Comparison of ENCODE assay signal across 18 cellular contexts in the genomic region with DNA sequence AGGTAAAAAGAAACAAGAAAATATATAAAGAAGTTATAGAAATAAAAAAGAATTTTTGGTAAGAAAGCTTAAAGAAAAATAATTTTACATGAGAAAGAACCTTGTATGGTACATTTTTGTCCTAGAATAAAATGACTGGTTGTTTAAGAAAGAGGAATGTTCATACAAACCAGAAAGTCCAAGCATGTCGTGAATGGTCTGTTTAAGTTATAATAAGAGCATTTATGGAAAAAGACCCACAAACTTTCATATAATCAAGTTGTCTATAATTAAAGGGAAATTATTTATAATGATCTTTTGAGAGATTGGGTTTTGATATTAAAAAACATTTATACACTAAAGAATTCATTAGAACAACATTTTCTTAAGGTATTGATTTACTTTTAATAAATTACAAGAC. TPM values are rescaled to one million over a fixed set of nuclear protein-coding genes. Genes with fewer than 3 reads are reported as not detected.
DNase-seq lines count a peak whose midpoint lies in the region; TF ChIP-seq lines count a peak whose summit lies in the region.
"Had no signal": no experiment of that assay in that cellular context is flagged by ENCODE, and none has a peak within 500 bp of the region (broad histone marks: within the 10 kb centered on the region; RNA-seq: fewer than 3 reads in every experiment).

No MANE protein-coding gene starts in this region.

- peaks cover 15% of the 10 kb centered on the region for H3K27me3 Mint-ChIP-seq in MCF 10A (ENCODE audit: insufficient read depth, unreplicated experiment)
- peaks cover 16% of the 10 kb centered on the region for H3K27me3 Mint-ChIP-seq in activated CD4-positive, alpha-beta memory T cell treated with anti-CD3 and anti-CD28 coated beads, Interleukin-2, amount 10 ng/mL, durations not matched to agents 7 days and 5 days
- H3K27me3 Mint-ChIP-seq in chondrocyte (ENCODE audit: low read depth) = peaks cover 11% of the 10 kb centered on the region

- H3K9me2 ChIP-seq in OCI-LY7 (ENCODE audit: insufficient read depth, low read length) = no peaks in the 10 kb centered on the region

- no peak overlapping the region for H2AFZ ChIP-seq in OCI-LY7 (ENCODE audit: low read length)
- no peak overlapping the region for H2AFZ ChIP-seq in osteoblast (ENCODE audit: low read length)
- H2AFZ ChIP-seq: hepatocyte had no signal

- peaks cover 13% of the 10 kb centered on the region for H3K9me3 Mint-ChIP-seq in MCF 10A (ENCODE audit: unreplicated experiment)
- peaks cover 9% of the 10 kb centered on the region for H3K9me3 Mint-ChIP-seq in activated CD4-positive, alpha-beta memory T cell treated with anti-CD3 and anti-CD28 coated beads, Interleukin-2, amount 10 ng/mL, durations not matched to agents 7 days and 5 days
- H3K9me3 Mint-ChIP-seq in chondrocyte (ENCODE audit: low read depth) = peaks cover 11% of the 10 kb centered on the region

- H3K9me3 ChIP-seq in breast epithelium (peaks cover 0 to 13% of the 10 kb centered on the region in 2 donors), OCI-LY7 (ENCODE audit: low read length) (peaks cover 14% of the 10 kb centered on the region), osteoblast (ENCODE audit: low read depth, low read length) (no peaks in the 10 kb centered on the region)

- no peak overlapping the region for H3K27ac ChIP-seq in breast epithelium
- no peak overlapping the region for H3K27ac ChIP-seq in OCI-LY7 (ENCODE audit: low read depth, low read length, poor library complexity, severe bottlenecking)
- no peak overlapping the region for H3K27ac ChIP-seq in osteoblast (ENCODE audit: low read depth, low read length)
- H3K27ac ChIP-seq: hepatocyte had no signal

- H3K4me1 Mint-ChIP-seq in MCF 10A (ENCODE audit: insufficient read depth, unreplicated experiment) = no peaks in the 10 kb centered on the region
- no peaks in the 10 kb centered on the region for H3K4me1 Mint-ChIP-seq in activated CD4-positive, alpha-beta memory T cell treated with anti-CD3 and anti-CD28 coated beads, Interleukin-2, amount 10 ng/mL, durations not matched to agents 7 days and 5 days
- no peaks in the 10 kb centered on the region for H3K4me1 Mint-ChIP-seq in chondrocyte (ENCODE audit: low read depth)
- H3K4me1 Mint-ChIP-seq: T-helper 17 cell, WTC11 had no signal

- H3K4me3 Mint-ChIP-seq in MCF 10A (ENCODE audit: unreplicated experiment) (no peak overlapping the region), chondrocyte (ENCODE audit: unreplicated experiment) (no peak overlapping the region)
- no peak overlapping the region for H3K4me3 Mint-ChIP-seq in activated CD4-positive, alpha-beta memory T cell treated with anti-CD3 and anti-CD28 coated beads, Interleukin-2, amount 10 ng/mL, durations not matched to agents 7 days and 5 days
- H3K4me3 Mint-ChIP-seq: T-helper 17 cell, WTC11 had no signal

- H3K36me3 Mint-ChIP-seq in MCF 10A (ENCODE audit: insufficient read depth, unreplicated experiment) (no peaks in the 10 kb centered on the region), chondrocyte (ENCODE audit: low read depth) (no peaks in the 10 kb centered on the region)
- peaks cover 5% of the 10 kb centered on the region for H3K36me3 Mint-ChIP-seq in activated CD4-positive, alpha-beta memory T cell treated with anti-CD3 and anti-CD28 coated beads, Interleukin-2, amount 10 ng/mL, durations not matched to agents 7 days and 5 days (ENCODE audit: low read depth)

- no peaks in the 10 kb centered on the region for H3K36me3 ChIP-seq in breast epithelium
- H3K36me3 ChIP-seq in OCI-LY7 (ENCODE audit: insufficient read depth, low read length) = no peaks in the 10 kb centered on the region
- H3K36me3 ChIP-seq in osteoblast (ENCODE audit: insufficient read depth, low read length) = no peaks in the 10 kb centered on the region

- no peak overlapping the region for H3K4me3 ChIP-seq in breast epithelium
- H3K4me3 ChIP-seq in OCI-LY7 (ENCODE audit: low read depth, low read length, poor library complexity, severe bottlenecking) = no peak overlapping the region
- H3K4me3 ChIP-seq in osteoblast (ENCODE audit: insufficient read depth, low read length) = no peak overlapping the region
- H3K4me3 ChIP-seq: hepatocyte had no signal

- H3K4me1 ChIP-seq in breast epithelium (no peaks in the 10 kb centered on the region), OCI-LY7 (ENCODE audit: insufficient read depth, low read length, poor library complexity, severe bottlenecking) (no peaks in the 10 kb centered on the region), osteoblast (ENCODE audit: insufficient read depth, low read length) (no peaks in the 10 kb centered on the region)

- no peaks in the 10 kb centered on the region for H4K20me1 ChIP-seq in OCI-LY7 (ENCODE audit: insufficient read depth, low read length)
- no peaks in the 10 kb centered on the region for H4K20me1 ChIP-seq in osteoblast (ENCODE audit: insufficient read depth, low read length)

- POLR2A ChIA-PET in MCF 10A (lab: Yijun Ruan, JAX) = interaction anchor here (1.5 kb wide), 1 partner anchor 37 kb away, joined by 5 read pairs; a partner anchor contains a TSS
- POLR2A ChIA-PET in OCI-LY7 (lab: Charles Lee) = interaction anchor here (0.6 kb wide), 1 partner anchor 78 kb away, joined by 3 read pairs; no protein-coding TSS in a partner anchor
- POLR2A ChIA-PET in activated CD4-positive, alpha-beta memory T cell treated with anti-CD3 and anti-CD28 coated beads, Interleukin-2, amount 10 ng/mL, durations not matched to agents 7 days and 5 days (lab: Charles Lee) = no interaction called here

- no peak for TF ChIP-seq POLR2A in breast epithelium (IDR thresholded peaks at IDR 0.05)
- no peak for TF ChIP-seq POLR2A in erythroblast (IDR thresholded peaks at IDR 0.05; ENCODE audit: low read length)

- intact Hi-C loops in MCF 10A (cut with micrococcal nuclease) = no loop called here
- intact Hi-C loops in breast epithelium (cut with DNase I; ENCODE audit: low total_unique reads) = no loop called here
- intact Hi-C loops in OCI-LY7 (cut with micrococcal nuclease; ENCODE audit: unreplicated experiment) = no loop called here

- TF ChIP-seq CTCF in MCF 10A (IDR thresholded peaks at IDR 0.05; ENCODE audit: unreplicated experiment) (no peak), breast epithelium (IDR thresholded peaks at IDR 0.05) (no peak), OCI-LY7 (conservative IDR thresholded peaks at IDR 0.05; ENCODE audit: low read length) (no peak), osteoblast (IDR thresholded peaks at IDR 0.05; ENCODE audit: extremely low read depth, low read depth, low read length) (no peak), chondrocyte (IDR thresholded peaks at IDR 0.05) (no peak)

- CTCF ChIA-PET in MCF 10A (lab: Yijun Ruan, JAX) (interaction anchor here (1.0 to 4.4 kb wide), 5 partner anchors 10 to 151 kb away, joined by 3 to 39 read pairs (median 5); no protein-coding TSS in a partner anchor), OCI-LY7 (lab: Charles Lee; ENCODE audit: unreplicated experiment) (no interaction called here)
- CTCF ChIA-PET in activated CD4-positive, alpha-beta memory T cell treated with anti-CD3 and anti-CD28 coated beads, Interleukin-2, amount 10 ng/mL, durations not matched to agents 7 days and 5 days (lab: Charles Lee) = no interaction called here

- no peak overlapping the region for H3K27ac Mint-ChIP-seq in MCF 10A (ENCODE audit: low read depth, unreplicated experiment)
- H3K27ac Mint-ChIP-seq in activated CD4-positive, alpha-beta memory T cell treated with anti-CD3 and anti-CD28 coated beads, Interleukin-2, amount 10 ng/mL, durations not matched to agents 7 days and 5 days = no peak overlapping the region
- no peak overlapping the region for H3K27ac Mint-ChIP-seq in chondrocyte (ENCODE audit: unreplicated experiment)
- H3K27ac Mint-ChIP-seq: T-helper 17 cell, WTC11 had no signal

- H3K27me3 ChIP-seq in breast epithelium = peaks cover 0 to 6% of the 10 kb centered on the region in 2 donors
- H3K27me3 ChIP-seq in osteoblast (ENCODE audit: insufficient read depth, low read length) = no peaks in the 10 kb centered on the region
- H3K27me3 ChIP-seq: hepatocyte had no signal

- DNase-seq in MCF 10A (ENCODE audit: unreplicated experiment) (peak; percentile 25), breast epithelium (ENCODE audit: low spot score in 2 of 2) (no peak), OCI-LY7 (ENCODE audit: low spot score) (peak; percentile 66), erythroblast (lab: John Stamatoyannopoulos, UW) (peak; percentile 48 to 51), cerebellar nuclear complex (lab: John Stamatoyannopoulos, UW) (no peak), osteoblast (ENCODE audit: insufficient read length, low spot score, missing footprints) (no peak), chondrocyte (ENCODE audit: low spot score) (no peak)
- no peak for DNase-seq in activated CD4-positive, alpha-beta memory T cell treated with anti-CD3 and anti-CD28 coated beads, Interleukin-2, amount 10 ng/mL, durations not matched to agents 7 days and 5 days
- DNase-seq: cortex of kidney; left cardiac atrium; MM.1S; NCI-H2029; NK-92 treated with Interleukin-12 subunit alpha and Interleukin-12 subunit beta, amount 100 ng/mL, for 24 hours; SHP77; stimulated activated CD4-positive, alpha-beta T cell treated with anti-CD3 and anti-CD28 coated beads, Interleukin-2, amount 100 ng/mL, for 24 hours; T-helper 17 cell had no signal

- BruUV-seq in MCF 10A (replicated peaks; lab: Mats Ljungman, UMichigan) (no TSS peak), OCI-LY7 (replicated peaks; lab: Mats Ljungman, UMichigan) (no TSS peak)

- no peak overlapping the region for H3K4me2 ChIP-seq in OCI-LY7 (ENCODE audit: low read length)
- no peak overlapping the region for H3K4me2 ChIP-seq in osteoblast (ENCODE audit: insufficient read depth, low read length)
- H3K4me2 ChIP-seq: hepatocyte had no signal

- H3K79me2 ChIP-seq in OCI-LY7 (ENCODE audit: insufficient read depth, low read depth, low read length) (no peaks in the 10 kb centered on the region), osteoblast (ENCODE audit: insufficient read depth, low read length) (no peaks in the 10 kb centered on the region)
- H3K79me2 ChIP-seq: hepatocyte had no signal

RNA-seq across cellular contexts. Expression of a gene that starts 27.8 kb away (rescaled TPM):
- 9.2 and 13.6 TPM in 2 replicates for total RNA-seq in MCF 10A (2022)
- total RNA-seq in breast epithelium = 10 to 100 TPM in 1 of 3 donors, 1 to 10 TPM in 2; 4.0 to 18.9 (median 8.2) TPM
- total RNA-seq in OCI-LY7 (2014; rRNA removed; shearing (Covaris generic)) = 15.9 and 16.2 TPM in 2 replicates
- 28.2 and 36.4 TPM in 2 replicates for total RNA-seq in OCI-LY7 (2022)
- total RNA-seq in activated CD4-positive, alpha-beta memory T cell treated with anti-CD3 and anti-CD28 coated beads, Interleukin-2, amount 10 ng/mL, durations not matched to agents 7 days and 5 days = 10 to 100 TPM; 34.7 to 35.9 TPM
- 8.5 and 9.8 TPM in 2 replicates for total RNA-seq in osteoblast
- total RNA-seq in chondrocyte = 2.0 to 2.6 TPM (median 2.4 TPM) in 3 replicates

RNA-seq across cellular contexts. Expression of a gene that starts 37.4 kb away (rescaled TPM):
- 0.14 and 0.17 TPM in 2 replicates for total RNA-seq in MCF 10A (2022)
- total RNA-seq in breast epithelium = 1 to 10 TPM in 2 of 3 donors, under 1 TPM in 1; 0.16 to 7.2 (median 4.1) TPM
- total RNA-seq in OCI-LY7 (2014; rRNA removed; shearing (Covaris generic)) = not detected in 2 replicates
- not detected in 2 replicates for total RNA-seq in OCI-LY7 (2022)
- total RNA-seq in activated CD4-positive, alpha-beta memory T cell treated with anti-CD3 and anti-CD28 coated beads, Interleukin-2, amount 10 ng/mL, durations not matched to agents 7 days and 5 days = not detected
- total RNA-seq in osteoblast = not detected in 2 replicates
- total RNA-seq in chondrocyte = not detected in 3 replicates
- total RNA-seq: T-helper 17 cell had no signal

Comparison
In these comparisons a context has a peak if more than half of its experiments do, and no peak if none do; other contexts are left out.
1. DNase-seq: peak in MCF 10A (single experiment), OCI-LY7 (single experiment) and erythroblast (2 of 2); none in breast epithelium (0 of 2), activated CD4-positive, alpha-beta memory T cell treated with anti-CD3 and anti-CD28 coated beads, Interleukin-2, amount 10 ng/mL, durations not matched to agents 7 days and 5 days (single experiment), cerebellar nuclear complex (0 of 2), osteoblast (single experiment) and chondrocyte (single experiment).